Comparison of ENCODE assay signal across 22 cellular contexts in the genomic region with DNA sequence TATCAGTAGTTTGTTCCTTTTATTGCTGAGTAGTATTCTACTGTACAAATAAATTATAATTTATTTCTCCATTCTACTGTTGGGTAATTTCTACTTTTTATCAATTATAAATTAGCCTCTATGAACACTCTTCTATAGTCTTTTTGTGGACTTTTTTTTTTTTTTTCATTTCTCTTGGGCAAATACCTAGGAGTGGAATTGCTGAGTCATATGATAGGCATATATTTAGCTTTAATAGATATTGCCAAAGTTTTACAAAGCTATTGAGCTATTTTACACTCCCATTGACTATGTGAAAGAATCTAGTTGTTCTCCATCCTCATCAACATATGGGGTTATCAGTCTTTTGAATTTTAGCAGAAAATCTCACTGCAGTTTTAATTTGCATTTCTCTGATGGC. TPM values are rescaled to one million over a fixed set of nuclear protein-coding genes. Genes with fewer than 3 reads are reported as not detected.
DNase-seq lines count a peak whose midpoint lies in the region; ATAC-seq, FAIRE-seq and TF ChIP-seq lines count a peak whose summit lies in the region.
"Had no signal": no experiment of that assay in that cellular context is flagged by ENCODE, and none has a peak within 500 bp of the region (broad histone marks: within the 10 kb centered on the region; RNA-seq: fewer than 3 reads in every experiment).

No MANE protein-coding gene starts in this region.

- H3K36me3 ChIP-seq in PC-3 (ENCODE audit: low read depth, low read length): no peaks in the 10 kb centered on the region
- H3K36me3 ChIP-seq: HAP-1 had no signal

- CTCF ChIA-PET in PC-3 (lab: Charles Lee): no interaction called here

- no peak overlapping the region for H2AFZ ChIP-seq in PC-3 (ENCODE audit: low read length)
- H2AFZ ChIP-seq: GM23338 had no signal

- no peak overlapping the region for H3K27ac ChIP-seq in PC-3 (ENCODE audit: low read length)
- H3K27ac ChIP-seq: 22Rv1 had no signal

- no peaks in the 10 kb centered on the region for H3K4me1 ChIP-seq in PC-3 (ENCODE audit: insufficient read depth, low read length)
- H3K4me1 ChIP-seq: HAP-1 had no signal

- H3K4me3 ChIP-seq in PC-3 (ENCODE audit: low read length) (no peak overlapping the region), fibroblast of the aortic adventitia (ENCODE audit: low read depth, low read length) (no peak overlapping the region)
- H3K4me3 ChIP-seq: GM23338, HAP-1 had no signal

- no peaks in the 10 kb centered on the region for H3K79me2 ChIP-seq in PC-3 (ENCODE audit: low read length)

- no peak for FAIRE-seq in frontal cortex (lab: Jason Lieb, UNC)
- FAIRE-seq: GM12891, GM18507, H54 had no signal

- intact Hi-C loops in PC-3 (cut with micrococcal nuclease): no loop called here

- TF ChIP-seq CTCF in PC-3 (conservative IDR thresholded peaks at IDR 0.05; ENCODE audit: low read depth, low read length) (no peak), fibroblast of the aortic adventitia (IDR thresholded peaks at IDR 0.05; ENCODE audit: insufficient read depth, low read length) (no peak)

- BruUV-seq in PC-3 (replicated peaks; lab: Mats Ljungman, UMichigan): no TSS peak

- H3K9me3 ChIP-seq in PC-3 (ENCODE audit: low read length): no peaks in the 10 kb centered on the region
- H3K9me3 ChIP-seq: HAP-1 had no signal

- no peak overlapping the region for H3K4me2 ChIP-seq in PC-3 (ENCODE audit: low read length)
- H3K4me2 ChIP-seq: GM23338 had no signal

- DNase-seq in DMS53 (lab: John Stamatoyannopoulos, UW) (peak; percentile 19), DMS53 treated with DMSO at 0.1 percent for 48 hours (lab: John Stamatoyannopoulos, UW; ENCODE audit: unreplicated experiment) (no peak), EH (ENCODE audit: low read depth) (peak; percentile 21), PC-3 (peak; percentile 24), fibroblast of the aortic adventitia (ENCODE audit: low read depth) (peak; percentile 25), frontal cortex (ENCODE audit: low spot score in 2 of 2) (no peak), NCI-H774 (lab: John Stamatoyannopoulos, UW) (no peak)
- DNase-seq: C1 segment of cervical spinal cord; Calu3; CD4-positive, alpha-beta memory T cell; COR-L47; DMS79; GF-D8 had no signal

- H3K9ac ChIP-seq in PC-3 (ENCODE audit: low read length): no peak overlapping the region

- H4K20me1 ChIP-seq in PC-3 (ENCODE audit: low read length): no peaks in the 10 kb centered on the region

- no peaks in the 10 kb centered on the region for H3F3A ChIP-seq in PC-3 (ENCODE audit: low read length, unreplicated experiment)

- H3K27me3 ChIP-seq in PC-3 (ENCODE audit: low read length): no peaks in the 10 kb centered on the region

- H3K9me2 ChIP-seq in PC-3 (replicated peaks; ENCODE audit: low read length): no peaks in the 10 kb centered on the region

- POLR2A ChIA-PET in PC-3 (lab: Charles Lee; ENCODE audit: unreplicated experiment): no interaction called here

- ATAC-seq in PC-3: no peak
- no peak for ATAC-seq in HG03280 (IDR thresholded peaks at IDR 0.05; ENCODE audit: unreplicated experiment)
- ATAC-seq: GM23338 had no signal

RNA-seq across cellular contexts. Expression of gene NYX, which starts 12.6 kb away (rescaled TPM):
- total RNA-seq in PC-3 (2014; rRNA removed) (not detected in 2 replicates), fibroblast of the aortic adventitia (ENCODE audit: low replicate concordance) (not detected in 2 replicates), frontal cortex (not detected)
- total RNA-seq: A673; Calu3; CD4-positive, alpha-beta memory T cell; G401 had no signal

Comparison
In these comparisons a context has a peak if more than half of its experiments do, and no peak if none do; other contexts are left out.
1. DNase-seq: peak in DMS53 (single experiment), EH (single experiment), PC-3 (single experiment) and fibroblast of the aortic adventitia (single experiment); none in DMS53 treated with DMSO at 0.1 percent for 48 hours (single experiment), frontal cortex (0 of 2) and NCI-H774 (single experiment).